In the genomic region with DNA sequence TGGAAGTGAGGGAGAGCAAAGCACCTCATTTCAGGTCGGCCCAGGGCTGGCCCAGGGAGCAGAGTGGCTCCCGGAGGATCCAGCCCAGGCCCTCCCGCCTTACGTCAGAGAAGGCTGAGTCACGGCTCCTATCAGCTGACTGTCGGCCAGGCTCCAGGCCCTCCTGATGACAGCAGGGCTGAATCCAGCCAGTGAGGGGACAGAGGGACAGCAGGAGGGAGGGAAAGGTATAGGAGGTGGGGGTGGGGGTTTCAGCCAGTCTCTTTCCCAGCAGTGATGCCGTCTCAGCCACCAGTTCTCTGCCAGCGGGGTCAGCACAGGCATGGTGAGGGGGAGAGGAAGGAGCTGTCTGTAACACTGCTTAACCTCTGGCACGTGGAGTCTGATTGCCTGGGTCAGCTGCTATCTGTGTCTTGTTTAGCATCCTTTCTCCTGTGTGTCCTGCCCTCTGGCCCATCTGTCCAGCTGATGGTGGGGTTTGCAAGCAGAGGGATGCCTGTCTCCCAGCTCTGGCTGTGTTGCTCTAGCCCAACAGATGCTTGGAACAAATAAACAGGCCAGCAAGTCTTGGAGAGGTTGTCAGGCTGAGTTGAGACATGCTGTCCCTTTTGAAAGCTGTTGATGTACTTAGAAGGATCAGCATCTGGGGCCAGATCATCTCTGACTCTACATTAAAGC, we compare ENCODE assay signal across 8 cellular contexts.
DNase-seq lines count a peak whose midpoint lies in the region; ATAC-seq, FAIRE-seq and TF ChIP-seq lines count a peak whose summit lies in the region.

No MANE protein-coding gene starts in this region.

- no peak overlapping the region for H3K4me3 ChIP-seq in PC-3 (ENCODE audit: low read length)

- H3K9me3 ChIP-seq in PC-3 (ENCODE audit: low read length), result no peaks in the 10 kb centered on the region

- no peaks in the 10 kb centered on the region for H4K20me1 ChIP-seq in PC-3 (ENCODE audit: low read length)

- H3K27ac ChIP-seq in PC-3 (ENCODE audit: low read length), result peak overlapping the region; percentile 70

- peaks cover 44% of the 10 kb centered on the region for H3K4me1 Mint-ChIP-seq in neural crest cell
- no peaks in the 10 kb centered on the region for H3K4me1 Mint-ChIP-seq in activated T-helper 2 cell treated with anti-CD3 and anti-CD28 coated beads, Interferon-gamma antibody, Interleukin-2, Interleukin-4, amounts not matched to agents 10 μg/mL and 5 μg/mL and 100 μg/mL, durations not matched to agents 14 hours and 24 hours and 36 hours (ENCODE audit: low read depth)

- peak overlapping the region; percentile 89 for H3K27ac Mint-ChIP-seq in neural crest cell (ENCODE audit: unreplicated experiment)
- no peak overlapping the region for H3K27ac Mint-ChIP-seq in activated T-helper 2 cell treated with anti-CD3 and anti-CD28 coated beads, Interferon-gamma antibody, Interleukin-2, Interleukin-4, amounts not matched to agents 10 μg/mL and 5 μg/mL and 100 μg/mL, durations not matched to agents 14 hours and 24 hours and 36 hours

- H3K27me3 Mint-ChIP-seq in neural crest cell (ENCODE audit: low read depth), result no peaks in the 10 kb centered on the region
- no peaks in the 10 kb centered on the region for H3K27me3 Mint-ChIP-seq in activated T-helper 2 cell treated with anti-CD3 and anti-CD28 coated beads, Interferon-gamma antibody, Interleukin-2, Interleukin-4, amounts not matched to agents 10 μg/mL and 5 μg/mL and 100 μg/mL, durations not matched to agents 14 hours and 24 hours and 36 hours (ENCODE audit: low read depth)

- H3K4me2 ChIP-seq in PC-3 (ENCODE audit: low read length), result peak overlapping the region; percentile 57

- H3K36me3 Mint-ChIP-seq in neural crest cell (ENCODE audit: low read depth), result no peaks in the 10 kb centered on the region
- no peaks in the 10 kb centered on the region for H3K36me3 Mint-ChIP-seq in activated T-helper 2 cell treated with anti-CD3 and anti-CD28 coated beads, Interferon-gamma antibody, Interleukin-2, Interleukin-4, amounts not matched to agents 10 μg/mL and 5 μg/mL and 100 μg/mL, durations not matched to agents 14 hours and 24 hours and 36 hours (ENCODE audit: low read depth)

- no peaks in the 10 kb centered on the region for H3K27me3 ChIP-seq in PC-3 (ENCODE audit: low read length)

- POLR2A ChIA-PET in PC-3 (lab: Charles Lee; ENCODE audit: unreplicated experiment), result interaction anchor here (0.7 kb wide), 1 partner anchor 45 kb away, joined by 3 read pairs; no protein-coding TSS in a partner anchor

- TSS peak; percentile 85 for BruUV-seq in PC-3 (replicated peaks; lab: Mats Ljungman, UMichigan)

- ATAC-seq in PC-3 (peak; percentile 96), GM21381 (IDR thresholded peaks at IDR 0.05; ENCODE audit: unreplicated experiment) (no peak)

- TF ChIP-seq CTCF in PC-3 (conservative IDR thresholded peaks at IDR 0.05; ENCODE audit: low read depth, low read length), result no peak
- no peak for TF ChIP-seq CTCF in neural crest cell (conservative IDR thresholded peaks at IDR 0.05)

- TF ChIP-seq POLR2A in GM12891 (IDR thresholded peaks at IDR 0.05; ENCODE audit: low read depth, low read length), result no peak

- H3K4me1 ChIP-seq in PC-3 (ENCODE audit: insufficient read depth, low read length), result peaks cover 32% of the 10 kb centered on the region

- CTCF ChIA-PET in PC-3 (lab: Charles Lee), result interaction anchor here (0.7 kb wide), 1 partner anchor 74 kb away, joined by 3 read pairs; a partner anchor contains a TSS

- DNase-seq in AG20443 (ENCODE audit: low spot score), result peak; percentile 96
- DNase-seq in PC-3, result peak; percentile 93
- peak; percentile 87 for DNase-seq in fibroblast of peridontal ligament (ENCODE audit: extremely low read depth)
- peak; percentile 22 for DNase-seq in neural crest cell (ENCODE audit: low read depth, low spot score)
- no peak for DNase-seq in activated CD4-positive, alpha-beta T cell treated with anti-CD3 and anti-CD28 coated beads, Interleukin-2, amount 50 U/mL, for 4 hours
- no peak for DNase-seq in GM12891 (ENCODE audit: insufficient read length, low spot score)
- no peak for DNase-seq in activated T-helper 2 cell treated with anti-CD3 and anti-CD28 coated beads, Interferon-gamma antibody, Interleukin-2, Interleukin-4, amounts not matched to agents 10 μg/mL and 5 μg/mL and 100 μg/mL, durations not matched to agents 14 hours and 24 hours and 36 hours (ENCODE audit: low spot score)

- peak overlapping the region; percentile 43 for H3K9ac ChIP-seq in PC-3 (ENCODE audit: low read length)

- H3K9me2 ChIP-seq in PC-3 (replicated peaks; ENCODE audit: low read length), result no peaks in the 10 kb centered on the region

- intact Hi-C loops in PC-3 (cut with micrococcal nuclease), result loop anchor here (2.0 kb wide), 1 partner anchor 114 kb away; no protein-coding TSS in a partner anchor
- intact Hi-C loops in activated T-helper 2 cell treated with anti-CD3 and anti-CD28 coated beads, Interferon-gamma antibody, Interleukin-2, Interleukin-4, amounts not matched to agents 10 μg/mL and 5 μg/mL and 100 μg/mL, durations not matched to agents 14 hours and 24 hours and 36 hours (cut with micrococcal nuclease), result no loop called here

- H3K4me3 Mint-ChIP-seq in neural crest cell, result no peak overlapping the region
- H3K4me3 Mint-ChIP-seq in activated T-helper 2 cell treated with anti-CD3 and anti-CD28 coated beads, Interferon-gamma antibody, Interleukin-2, Interleukin-4, amounts not matched to agents 10 μg/mL and 5 μg/mL and 100 μg/mL, durations not matched to agents 14 hours and 24 hours and 36 hours (ENCODE audit: low read depth), result no peak overlapping the region

- no peak for FAIRE-seq in GM12891 (lab: Jason Lieb, UNC)

- peak overlapping the region; percentile 67 for H2AFZ ChIP-seq in PC-3 (ENCODE audit: low read length)

- no peaks in the 10 kb centered on the region for H3F3A ChIP-seq in PC-3 (ENCODE audit: low read length, unreplicated experiment)

- H3K79me2 ChIP-seq in PC-3 (ENCODE audit: low read length), result no peaks in the 10 kb centered on the region

- peaks cover 4% of the 10 kb centered on the region for H3K9me3 Mint-ChIP-seq in neural crest cell
- H3K9me3 Mint-ChIP-seq in activated T-helper 2 cell treated with anti-CD3 and anti-CD28 coated beads, Interferon-gamma antibody, Interleukin-2, Interleukin-4, amounts not matched to agents 10 μg/mL and 5 μg/mL and 100 μg/mL, durations not matched to agents 14 hours and 24 hours and 36 hours, result no peaks in the 10 kb centered on the region

- no peaks in the 10 kb centered on the region for H3K36me3 ChIP-seq in PC-3 (ENCODE audit: low read depth, low read length)

TF ChIP-seq in GM12891, 5 proteins besides CTCF, POLR2A, EP300 and RAD21:
- TF ChIP-seq POLR2AphosphoS5 (IDR thresholded peaks at IDR 0.05; ENCODE audit: low read depth, low read length), result no peak
- no peak for TF ChIP-seq SPI1 (IDR thresholded peaks at IDR 0.05; ENCODE audit: low read depth, low read length)
- no peak for TF ChIP-seq TAF1 (IDR thresholded peaks at IDR 0.05; ENCODE audit: low read depth, low read length)
- TF ChIP-seq POU2F2 (IDR thresholded peaks at IDR 0.05; ENCODE audit: low read depth, low read length), result no peak
- TF ChIP-seq PAX5 (IDR thresholded peaks at IDR 0.05; ENCODE audit: insufficient read depth, low read length, severe bottlenecking), result no peak

Comparison
In these comparisons a context has a peak if more than half of its experiments do, and no peak if none do; other contexts are left out.
1. DNase-seq: peak in AG20443 (single experiment), PC-3 (single experiment), fibroblast of peridontal ligament (single experiment) and neural crest cell (single experiment); none in activated CD4-positive, alpha-beta T cell treated with anti-CD3 and anti-CD28 coated beads, Interleukin-2, amount 50 U/mL, for 4 hours (0 of 2), GM12891 (single experiment) and activated T-helper 2 cell treated with anti-CD3 and anti-CD28 coated beads, Interferon-gamma antibody, Interleukin-2, Interleukin-4, amounts not matched to agents 10 μg/mL and 5 μg/mL and 100 μg/mL, durations not matched to agents 14 hours and 24 hours and 36 hours (single experiment).